Comparison of ENCODE assay signal across 10 cellular contexts in genomic region chr5:132778129-132778528, GRCh38. TPM values are rescaled to one million over a fixed set of nuclear protein-coding genes. Genes with fewer than 3 reads are reported as not detected.
DNase-seq lines count a peak whose midpoint lies in the region; ATAC-seq and TF ChIP-seq lines count a peak whose summit lies in the region.
"Had no signal": no experiment of that assay in that cellular context is flagged by ENCODE, and none has a peak within 500 bp of the region (broad histone marks: within the 10 kb centered on the region; RNA-seq: fewer than 3 reads in every experiment).

No MANE protein-coding gene starts in this region.

- H3K27me3 ChIP-seq in heart left ventricle (peaks cover 0 to 4% (median 0%) of the 10 kb centered on the region in 9 donors), breast epithelium (no peaks in the 10 kb centered on the region), mucosa of rectum (ENCODE audit: control insufficient read depth in 2 of 2, insufficient read depth in 2 of 2, low read length in 2 of 2) (no peaks in the 10 kb centered on the region), transverse colon (no peaks in the 10 kb centered on the region)

- H3K4me1 ChIP-seq in heart left ventricle (peaks cover 0 to 49% (median 26%) of the 10 kb centered on the region in 12 donors), breast epithelium (peaks cover 0 to 3% of the 10 kb centered on the region in 2 donors), mucosa of rectum (ENCODE audit: control insufficient read depth in 2 of 2, insufficient read depth in 2 of 2, low read length in 2 of 2) (peaks cover 19 to 22% of the 10 kb centered on the region in 2 donors), transverse colon (peaks cover 7 to 26% (median 21%) of the 10 kb centered on the region in 4 donors)

- H3K9ac ChIP-seq in mucosa of rectum (ENCODE audit: low read depth in 1 of 2, low read length in 2 of 2): no peak overlapping the region

- intact Hi-C loops in heart left ventricle (cut with DNase I) (loop anchor here in 3 of 10 donors (5.0 kb wide), 4 partner anchors 34 to 89 kb away; partner anchors contain the start of genes GDF9 (in 1 of the 3), KIF3A (in 1 of the 3), SOWAHA (in 1 of the 3) and UQCRQ (in 1 of the 3)), left ventricle myocardium superior (cut with micrococcal nuclease) (no loop called here), breast epithelium (cut with DNase I; ENCODE audit: low total_unique reads) (no loop called here), transverse colon (cut with DNase I; ENCODE audit: low total_unique reads) (no loop called here)

- H3K4me3 ChIP-seq in heart left ventricle (peak overlapping the region in 11 of 12 donors; percentile 65 to 98 (median 92)), breast epithelium (peak overlapping the region in 2 of 3 donors; percentile 85 to 99), mucosa of rectum (ENCODE audit: low read length in 2 of 2) (peak overlapping the region; percentile 75 to 82), transverse colon (peak overlapping the region in 3 of 4 donors; percentile 83 to 94 (median 94))

- H3K9me3 ChIP-seq in heart left ventricle: no peaks in the 10 kb centered on the region
- no peaks in the 10 kb centered on the region for H3K9me3 ChIP-seq in breast epithelium
- no peaks in the 10 kb centered on the region for H3K9me3 ChIP-seq in mucosa of rectum (ENCODE audit: control insufficient read depth in 2 of 2, low read length in 2 of 2)
- no peaks in the 10 kb centered on the region for H3K9me3 ChIP-seq in transverse colon

- in situ Hi-C loops in transverse colon (cut with MboI; ENCODE audit: low pct_ligation_motif_present in 1 of 4, low pct_unique_long_range_greater_than_20kb in 1 of 4, low sequenced_read_pairs in 3 of 4): loop anchor here in 1 of 4 donors (25.0 kb wide), 1 partner anchor 391 kb away; no protein-coding TSS in a partner anchor

- TF ChIP-seq POLR2A in heart left ventricle (IDR thresholded peaks at IDR 0.05): no peak
- no peak for TF ChIP-seq POLR2A in breast epithelium (IDR thresholded peaks at IDR 0.05)
- TF ChIP-seq POLR2A in transverse colon (IDR thresholded peaks at IDR 0.05): no peak

- TF ChIP-seq EP300 in transverse colon (IDR thresholded peaks at IDR 0.05; ENCODE audit: low read depth): no peak

- H3K36me3 ChIP-seq in heart left ventricle (no peaks in the 10 kb centered on the region), breast epithelium (no peaks in the 10 kb centered on the region), mucosa of rectum (ENCODE audit: control insufficient read depth in 2 of 2, insufficient read depth in 2 of 2, low read length in 2 of 2) (no peaks in the 10 kb centered on the region), transverse colon (no peaks in the 10 kb centered on the region)

- no peak for ATAC-seq in heart left ventricle
- no peak for ATAC-seq in left ventricle myocardium superior
- ATAC-seq in GM18868 (IDR thresholded peaks at IDR 0.05; ENCODE audit: unreplicated experiment): no peak

- WGBS in heart left ventricle, 4 donors: 53 to 86% (median 67%) methylated on average over 4 of the region's 4 CpGs
- WGBS in transverse colon (ENCODE audit: low coverage in 1 of 2), 2 donors: 60 to 80% methylated on average over 2 to 4 of the region's 4 CpGs

- DNase-seq in heart left ventricle (no peak), left ventricle myocardium superior (no peak), breast epithelium (ENCODE audit: low spot score in 2 of 2) (no peak), transverse colon (no peak), COR-L47 (lab: John Stamatoyannopoulos, UW) (no peak)
- DNase-seq in activated CD8-positive, alpha-beta memory T cell treated with anti-CD3 and anti-CD28 coated beads, Interleukin-2, amount 50 U/mL, for 48 hours: no peak
- DNase-seq: DMS79 treated with DMSO at 0.1 percent for 48 hours, Kasumi-1 had no signal

- H3K27ac ChIP-seq in heart left ventricle (peak overlapping the region in 9 of 12 donors; percentile 72 to 92 (median 85)), breast epithelium (peak overlapping the region; percentile 79 to 94), mucosa of rectum (ENCODE audit: low read depth in 2 of 2, low read length in 2 of 2) (no peak overlapping the region), transverse colon (peak overlapping the region in 3 of 4 donors; percentile 80 to 84 (median 83))

- TF ChIP-seq CTCF in heart left ventricle (IDR thresholded peaks at IDR 0.05) (no peak), breast epithelium (IDR thresholded peaks at IDR 0.05) (no peak), transverse colon (IDR thresholded peaks at IDR 0.05) (no peak)

RNA-seq across cellular contexts. Expression of gene SEPTIN8, which starts 1.1 kb away (rescaled TPM):
- 10 to 100 TPM; 24.5 to 47.6 (median 33.8) TPM for total RNA-seq in heart left ventricle
- 10 to 100 TPM; 11.0 to 19.2 TPM for polyA plus RNA-seq in heart left ventricle
- 30.4 TPM for total RNA-seq in left ventricle myocardium superior
- 10 to 100 TPM; 26.4 to 43.0 (median 40.0) TPM for total RNA-seq in breast epithelium
- 10 to 100 TPM; 38.4 to 70.7 (median 53.5) TPM for total RNA-seq in transverse colon

RNA-seq across cellular contexts. Expression of gene CCNI2, which starts 30.9 kb away (rescaled TPM):
- under 1 TPM in 1 of 9 donors, not detected in 8; 0.20 TPM for total RNA-seq in heart left ventricle
- polyA plus RNA-seq in heart left ventricle: under 1 TPM; 0.11 to 0.50 TPM
- total RNA-seq in left ventricle myocardium superior: 0.10 TPM
- 1 to 10 TPM in 1 of 3 donors, under 1 TPM in 1, not detected in 1; 0.98 to 2.0 TPM for total RNA-seq in breast epithelium
- total RNA-seq in transverse colon: 10 to 100 TPM in 1 of 4 donors, 1 to 10 TPM in 3; 3.0 to 13.0 (median 7.1) TPM

RNA-seq across cellular contexts. Expression of gene SOWAHA, which starts 35.0 kb away (rescaled TPM):
- total RNA-seq in heart left ventricle: under 1 TPM in 3 of 9 donors, not detected in 6; 0.24 to 0.50 (median 0.38) TPM
- polyA plus RNA-seq in heart left ventricle: under 1 TPM; 0.03 to 0.08 TPM
- 0.17 TPM for total RNA-seq in left ventricle myocardium superior
- total RNA-seq in breast epithelium: 1 to 10 TPM in 1 of 3 donors, under 1 TPM in 2; 0.66 to 3.2 (median 0.96) TPM
- 10 to 100 TPM; 35.2 to 93.5 (median 76.0) TPM for total RNA-seq in transverse colon

RNA-seq across cellular contexts. Expression of gene KIF3A, which starts 40.8 kb away (rescaled TPM):
- total RNA-seq in heart left ventricle (10 to 100 TPM in 6 of 9 donors, 1 to 10 TPM in 3; 5.8 to 19.3 (median 11.2) TPM), left ventricle myocardium superior (12.4 TPM), breast epithelium (10 to 100 TPM in 2 of 3 donors, 1 to 10 TPM in 1; 4.5 to 15.7 (median 11.5) TPM), transverse colon (1 to 10 TPM; 1.9 to 7.0 (median 2.8) TPM)
- 1 to 10 TPM; 6.0 to 8.5 TPM for polyA plus RNA-seq in heart left ventricle

RNA-seq across cellular contexts. Expression of gene SHROOM1, which starts 52.3 kb away (rescaled TPM):
- total RNA-seq in heart left ventricle: 1 to 10 TPM; 2.9 to 6.8 (median 4.7) TPM
- polyA plus RNA-seq in heart left ventricle: 1 to 10 TPM; 2.0 to 4.8 TPM
- total RNA-seq in left ventricle myocardium superior: 5.7 TPM
- total RNA-seq in breast epithelium: 10 to 100 TPM in 1 of 3 donors, 1 to 10 TPM in 2; 2.4 to 12.6 (median 9.5) TPM
- total RNA-seq in transverse colon: 100 to 1,000 TPM in 1 of 4 donors, 10 to 100 TPM in 3; 65.3 to 244 (median 77.3) TPM

Comparison
In these comparisons a context has a peak if more than half of its experiments do, and no peak if none do; other contexts are left out.
1. H3K27ac ChIP-seq: peak in heart left ventricle (9 of 12), breast epithelium (2 of 2) and transverse colon (3 of 4); none in mucosa of rectum (0 of 2).
2. RNA of gene SOWAHA, which starts 35.0 kb away (total RNA-seq): 35.2 to 93.5 TPM in transverse colon; 0.66 to 3.2 TPM in breast epithelium, 0.17 TPM in left ventricle myocardium superior (single experiment) and 0.24 to 0.50 TPM in heart left ventricle; every median in the first group is over 4 times any median in the second.
3. Peak in every context shown above with its lines, with median percentiles within 50 percentile points of each other: H3K4me3 ChIP-seq.